8 cellular contexts compared by ENCODE assay signal in the genomic region with DNA sequence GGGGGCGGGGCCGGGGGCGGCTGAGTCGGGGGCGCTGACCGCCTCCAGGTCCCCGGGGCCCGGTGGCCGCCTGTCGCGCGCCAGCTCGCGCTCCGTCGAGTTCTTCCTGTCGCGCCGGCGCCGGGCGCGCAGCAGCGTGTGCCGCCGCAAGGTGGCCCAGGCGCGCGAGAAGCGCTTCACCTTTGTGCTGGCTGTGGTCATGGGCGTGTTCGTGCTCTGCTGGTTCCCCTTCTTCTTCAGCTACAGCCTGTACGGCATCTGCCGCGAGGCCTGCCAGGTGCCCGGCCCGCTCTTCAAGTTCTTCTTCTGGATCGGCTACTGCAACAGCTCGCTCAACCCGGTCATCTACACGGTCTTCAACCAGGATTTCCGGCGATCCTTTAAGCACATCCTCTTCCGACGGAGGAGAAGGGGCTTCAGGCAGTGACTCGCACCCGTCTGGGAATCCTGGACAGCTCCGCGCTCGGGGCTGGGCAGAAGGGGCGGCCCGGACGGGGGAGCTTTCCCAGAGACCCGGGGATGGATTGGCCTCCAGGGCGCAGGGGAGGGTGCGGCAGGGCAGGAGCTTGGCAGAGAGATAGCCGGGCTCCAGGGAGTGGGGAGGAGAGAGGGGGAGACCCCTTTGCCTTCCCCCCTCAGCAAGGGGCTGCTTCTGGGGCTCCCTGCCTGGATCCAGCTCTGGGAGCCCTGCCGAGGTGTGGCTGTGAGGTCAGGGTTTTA. TPM values are rescaled to one million over a fixed set of nuclear protein-coding genes. Genes with fewer than 3 reads are reported as not detected.
A peak's percentile ranks its signal among the peaks of the same experiment; 100 is the strongest.
DNase-seq lines count a peak whose midpoint lies in the region; ATAC-seq lines count a peak whose summit lies in the region.

No MANE protein-coding gene starts in this region.

- DNase-seq in activated CD4-positive, alpha-beta T cell treated with anti-CD3 and anti-CD28 coated beads, Interleukin-2, amount 10 ng/mL, durations not matched to agents 24 days and 14 days = peak; percentile 58
- no peak for DNase-seq in activated CD4-positive, alpha-beta T cell treated with anti-CD3 and anti-CD28 coated beads, Interleukin-2, amount 50 U/mL, for 4 hours
- no peak for DNase-seq in T-helper 2 cell treated with Interferon-gamma antibody and Interleukin-4, amounts not matched to agents 5 μg/mL and 100 μg/mL, for 36 hours (ENCODE audit: low spot score)
- DNase-seq in head of caudate nucleus (peak in 22 of 42 donors; percentile 21 to 72 (median 50)), foreskin melanocyte (no peak), EL (no peak), H4 (ENCODE audit: low spot score) (no peak)

- H3K27ac Mint-ChIP-seq in activated CD4-positive, alpha-beta T cell treated with anti-CD3 and anti-CD28 coated beads, Interleukin-2, amount 10 ng/mL, durations not matched to agents 24 days and 14 days = peak overlapping the region; percentile 51
- H3K27ac Mint-ChIP-seq in T-helper 2 cell treated with Interferon-gamma antibody and Interleukin-4, amounts not matched to agents 5 μg/mL and 100 μg/mL, for 36 hours = no peak overlapping the region
- no peak overlapping the region for H3K27ac Mint-ChIP-seq in stimulated activated memory B cell treated with anti-CD40 and anti-IgM and Interleukin-4, amounts not matched to agents 10 μg/mL and 1 μg/mL and 100 μg/mL, for 72 hours

- intact Hi-C loops in activated CD4-positive, alpha-beta T cell treated with anti-CD3 and anti-CD28 coated beads, Interleukin-2, amount 10 ng/mL, durations not matched to agents 24 days and 14 days (cut with micrococcal nuclease) = no loop called here
- intact Hi-C loops in head of caudate nucleus (cut with DNase I) = no loop called here

- H3K4me1 Mint-ChIP-seq in activated CD4-positive, alpha-beta T cell treated with anti-CD3 and anti-CD28 coated beads, Interleukin-2, amount 10 ng/mL, durations not matched to agents 24 days and 14 days = peaks cover 2% of the 10 kb centered on the region
- peaks cover 2% of the 10 kb centered on the region for H3K4me1 Mint-ChIP-seq in T-helper 2 cell treated with Interferon-gamma antibody and Interleukin-4, amounts not matched to agents 5 μg/mL and 100 μg/mL, for 36 hours (ENCODE audit: low read depth)
- H3K4me1 Mint-ChIP-seq in stimulated activated memory B cell treated with anti-CD40 and anti-IgM and Interleukin-4, amounts not matched to agents 10 μg/mL and 1 μg/mL and 100 μg/mL, for 72 hours = no peaks in the 10 kb centered on the region

- ATAC-seq in stimulated activated memory B cell treated with anti-CD40 and anti-IgM and Interleukin-4, amounts not matched to agents 10 μg/mL and 1 μg/mL and 100 μg/mL, for 72 hours = no peak

- no peaks in the 10 kb centered on the region for H3K36me3 Mint-ChIP-seq in activated CD4-positive, alpha-beta T cell treated with anti-CD3 and anti-CD28 coated beads, Interleukin-2, amount 10 ng/mL, durations not matched to agents 24 days and 14 days (ENCODE audit: low read depth)
- peaks cover 1% of the 10 kb centered on the region for H3K36me3 Mint-ChIP-seq in T-helper 2 cell treated with Interferon-gamma antibody and Interleukin-4, amounts not matched to agents 5 μg/mL and 100 μg/mL, for 36 hours (ENCODE audit: low read depth)
- H3K36me3 Mint-ChIP-seq in stimulated activated memory B cell treated with anti-CD40 and anti-IgM and Interleukin-4, amounts not matched to agents 10 μg/mL and 1 μg/mL and 100 μg/mL, for 72 hours = no peaks in the 10 kb centered on the region

- H3K4me3 Mint-ChIP-seq in activated CD4-positive, alpha-beta T cell treated with anti-CD3 and anti-CD28 coated beads, Interleukin-2, amount 10 ng/mL, durations not matched to agents 24 days and 14 days = peak overlapping the region; percentile 41
- peak overlapping the region; percentile 45 for H3K4me3 Mint-ChIP-seq in T-helper 2 cell treated with Interferon-gamma antibody and Interleukin-4, amounts not matched to agents 5 μg/mL and 100 μg/mL, for 36 hours
- H3K4me3 Mint-ChIP-seq in stimulated activated memory B cell treated with anti-CD40 and anti-IgM and Interleukin-4, amounts not matched to agents 10 μg/mL and 1 μg/mL and 100 μg/mL, for 72 hours = peak overlapping the region; percentile 53

- H3K9me3 Mint-ChIP-seq in activated CD4-positive, alpha-beta T cell treated with anti-CD3 and anti-CD28 coated beads, Interleukin-2, amount 10 ng/mL, durations not matched to agents 24 days and 14 days = no peaks in the 10 kb centered on the region
- H3K9me3 Mint-ChIP-seq in T-helper 2 cell treated with Interferon-gamma antibody and Interleukin-4, amounts not matched to agents 5 μg/mL and 100 μg/mL, for 36 hours = no peaks in the 10 kb centered on the region
- H3K9me3 Mint-ChIP-seq in stimulated activated memory B cell treated with anti-CD40 and anti-IgM and Interleukin-4, amounts not matched to agents 10 μg/mL and 1 μg/mL and 100 μg/mL, for 72 hours = no peaks in the 10 kb centered on the region

- H3K27me3 Mint-ChIP-seq in activated CD4-positive, alpha-beta T cell treated with anti-CD3 and anti-CD28 coated beads, Interleukin-2, amount 10 ng/mL, durations not matched to agents 24 days and 14 days = peaks cover 16% of the 10 kb centered on the region
- peaks cover 18% of the 10 kb centered on the region for H3K27me3 Mint-ChIP-seq in T-helper 2 cell treated with Interferon-gamma antibody and Interleukin-4, amounts not matched to agents 5 μg/mL and 100 μg/mL, for 36 hours (ENCODE audit: low read depth)
- H3K27me3 Mint-ChIP-seq in stimulated activated memory B cell treated with anti-CD40 and anti-IgM and Interleukin-4, amounts not matched to agents 10 μg/mL and 1 μg/mL and 100 μg/mL, for 72 hours = peaks cover 77% of the 10 kb centered on the region

RNA-seq across cellular contexts. Expression of gene ADRA2C, which starts 1.5 kb away (rescaled TPM):
- not detected in 2 replicates for total RNA-seq in activated CD4-positive, alpha-beta T cell treated with anti-CD3 and anti-CD28 coated beads, Interleukin-2, amount 10 ng/mL, durations not matched to agents 24 days and 14 days
- total RNA-seq in H4 (2014; rRNA removed; shearing (Covaris generic)) = 1.7 TPM in 2 replicates

Comparison
In these comparisons a context has a peak if more than half of its experiments do, and no peak if none do; other contexts are left out.
1. DNase-seq: peak in activated CD4-positive, alpha-beta T cell treated with anti-CD3 and anti-CD28 coated beads, Interleukin-2, amount 10 ng/mL, durations not matched to agents 24 days and 14 days (single experiment) and head of caudate nucleus (22 of 42); none in activated CD4-positive, alpha-beta T cell treated with anti-CD3 and anti-CD28 coated beads, Interleukin-2, amount 50 U/mL, for 4 hours (0 of 2), T-helper 2 cell treated with Interferon-gamma antibody and Interleukin-4, amounts not matched to agents 5 μg/mL and 100 μg/mL, for 36 hours (single experiment), foreskin melanocyte (single experiment), EL (single experiment) and H4 (single experiment).
2. Peak in every context shown above with its lines, with median percentiles within 50 percentile points of each other: H3K4me3 Mint-ChIP-seq.